8 cellular contexts compared by ENCODE assay signal in the genomic region with DNA sequence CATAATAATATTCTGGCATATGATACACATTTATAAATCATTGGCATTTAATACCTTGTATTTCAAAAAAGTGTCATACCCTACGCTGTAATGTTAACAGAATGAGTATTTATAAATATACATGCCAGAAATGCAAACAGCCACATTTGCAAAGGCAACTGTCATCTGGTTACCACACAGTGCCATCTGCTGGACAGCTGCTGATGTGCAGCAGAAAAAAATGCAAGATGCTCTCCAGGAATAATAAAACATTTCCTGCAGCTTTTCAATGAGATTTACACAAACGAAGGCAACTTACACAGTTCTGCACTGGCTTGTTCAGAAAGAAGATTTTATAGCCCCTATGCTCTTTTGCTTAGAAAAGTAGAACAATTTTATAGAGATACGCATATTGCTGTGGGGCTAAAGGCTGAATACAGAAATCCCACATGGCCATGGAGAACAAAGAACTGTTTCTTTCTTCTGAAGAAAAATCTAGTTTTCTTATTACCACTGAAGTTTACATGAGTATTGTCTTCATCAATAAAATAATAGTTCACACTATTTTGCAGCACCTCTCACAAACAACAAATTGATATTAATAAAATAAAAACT.
A peak's percentile ranks its signal among the peaks of the same experiment; 100 is the strongest.
DNase-seq lines count a peak whose midpoint lies in the region; ATAC-seq and TF ChIP-seq lines count a peak whose summit lies in the region.

No MANE protein-coding gene starts in this region.

- no peak overlapping the region for H3K4me3 ChIP-seq in epithelial cell of proximal tubule (ENCODE audit: low read depth, low read length)

- ATAC-seq in HG03159 (IDR thresholded peaks at IDR 0.05; ENCODE audit: unreplicated experiment) (peak; percentile 80), natural killer cell (peak; percentile 68 to 79 (median 75))
- no peak for ATAC-seq in stimulated activated naive B cell treated with anti-CD40 and anti-IgM and Interleukin-4, amounts not matched to agents 10 μg/mL and 1 μg/mL and 100 μg/mL, for 72 hours (replicated peaks)

- H3K4me3 Mint-ChIP-seq in natural killer cell: no peak overlapping the region
- H3K4me3 Mint-ChIP-seq in stimulated activated naive B cell treated with anti-CD40 and anti-IgM and Interleukin-4, amounts not matched to agents 10 μg/mL and 1 μg/mL and 100 μg/mL, for 72 hours: no peak overlapping the region

- DNase-seq in SIG-M5 treated with dmso at 0.1 percent for 504 hours (lab: John Stamatoyannopoulos, UW; ENCODE audit: unreplicated experiment) (peak; percentile 26), SIG-M5 (lab: John Stamatoyannopoulos, UW) (no peak), NCI-H510A treated with DMSO at 0.1 percent for 48 hours (lab: John Stamatoyannopoulos, UW) (peak; percentile 81), epithelial cell of proximal tubule (ENCODE audit: low read depth) (no peak), natural killer cell (peak; percentile 55)
- DNase-seq in activated CD8-positive, alpha-beta memory T cell treated with anti-CD3 and anti-CD28 coated beads, Interleukin-2, amount 50 U/mL, for 1 hour (ENCODE audit: extremely low read depth): peak; percentile 19
- peak; percentile 17 for DNase-seq in stimulated activated naive B cell treated with anti-CD40 and anti-IgM and Interleukin-4, amounts not matched to agents 10 μg/mL and 1 μg/mL and 100 μg/mL, for 72 hours

- H3K4me1 Mint-ChIP-seq in natural killer cell: peaks cover 13 to 26% of the 10 kb centered on the region in 2 donors
- H3K4me1 Mint-ChIP-seq in stimulated activated naive B cell treated with anti-CD40 and anti-IgM and Interleukin-4, amounts not matched to agents 10 μg/mL and 1 μg/mL and 100 μg/mL, for 72 hours: no peaks in the 10 kb centered on the region

- H3K9me3 Mint-ChIP-seq in natural killer cell: no peaks in the 10 kb centered on the region
- no peaks in the 10 kb centered on the region for H3K9me3 Mint-ChIP-seq in stimulated activated naive B cell treated with anti-CD40 and anti-IgM and Interleukin-4, amounts not matched to agents 10 μg/mL and 1 μg/mL and 100 μg/mL, for 72 hours

- TF ChIP-seq CTCF in epithelial cell of proximal tubule (conservative IDR thresholded peaks at IDR 0.05; ENCODE audit: low read depth, low read length): peak; percentile 98
- peak; percentile 98 for TF ChIP-seq CTCF in natural killer cell (IDR thresholded peaks at IDR 0.05)

- peaks cover 9 to 28% of the 10 kb centered on the region in 2 donors for H3K27me3 Mint-ChIP-seq in natural killer cell (ENCODE audit: low read depth in 2 of 2)
- peaks cover 4 to 6% of the 10 kb centered on the region in 2 donors for H3K27me3 Mint-ChIP-seq in stimulated activated naive B cell treated with anti-CD40 and anti-IgM and Interleukin-4, amounts not matched to agents 10 μg/mL and 1 μg/mL and 100 μg/mL, for 72 hours

- H3K27ac Mint-ChIP-seq in natural killer cell: no peak overlapping the region
- no peak overlapping the region for H3K27ac Mint-ChIP-seq in stimulated activated naive B cell treated with anti-CD40 and anti-IgM and Interleukin-4, amounts not matched to agents 10 μg/mL and 1 μg/mL and 100 μg/mL, for 72 hours

- no peaks in the 10 kb centered on the region for H3K36me3 Mint-ChIP-seq in natural killer cell
- H3K36me3 Mint-ChIP-seq in stimulated activated naive B cell treated with anti-CD40 and anti-IgM and Interleukin-4, amounts not matched to agents 10 μg/mL and 1 μg/mL and 100 μg/mL, for 72 hours: no peaks in the 10 kb centered on the region

- intact Hi-C loops in natural killer cell (cut with micrococcal nuclease): loop anchor here (1.0 to 2.0 kb wide), 2 partner anchors 172 to 590 kb away; no protein-coding TSS in a partner anchor

Comparison
In these comparisons a context has a peak if more than half of its experiments do, and no peak if none do; other contexts are left out.
1. DNase-seq: peak in SIG-M5 treated with dmso at 0.1 percent for 504 hours (single experiment), NCI-H510A treated with DMSO at 0.1 percent for 48 hours (single experiment), activated CD8-positive, alpha-beta memory T cell treated with anti-CD3 and anti-CD28 coated beads, Interleukin-2, amount 50 U/mL, for 1 hour (single experiment), natural killer cell (single experiment) and stimulated activated naive B cell treated with anti-CD40 and anti-IgM and Interleukin-4, amounts not matched to agents 10 μg/mL and 1 μg/mL and 100 μg/mL, for 72 hours (single experiment); none in SIG-M5 (single experiment) and epithelial cell of proximal tubule (single experiment).
2. ATAC-seq: peak in HG03159 (single experiment) and natural killer cell (3 of 3); none in stimulated activated naive B cell treated with anti-CD40 and anti-IgM and Interleukin-4, amounts not matched to agents 10 μg/mL and 1 μg/mL and 100 μg/mL, for 72 hours (0 of 2).